In genomic region chr1:90356991-90357390, GRCh38 we compare ENCODE assay signal across 31 cellular contexts.
A peak's percentile ranks its signal among the peaks of the same experiment; 100 is the strongest.
DNase-seq lines count a peak whose midpoint lies in the region; ATAC-seq and TF ChIP-seq lines count a peak whose summit lies in the region.
"Had no signal": no experiment of that assay in that cellular context is flagged by ENCODE, and none has a peak within 500 bp of the region (broad histone marks: within the 10 kb centered on the region; RNA-seq: fewer than 3 reads in every experiment).

No MANE protein-coding gene starts in this region.

- H3K4me3 ChIP-seq in KMS-11 (IDR thresholded peaks at IDR 0.05; ENCODE audit: insufficient read depth, low read depth, low read length) (no peak overlapping the region), neuronal stem cell (ENCODE audit: low read length in 2 of 2) (no peak overlapping the region)

- no peak overlapping the region for H2BK120ac ChIP-seq in neuronal stem cell (ENCODE audit: low read depth, low read length)

- H3K4me1 ChIP-seq in KMS-11 (ENCODE audit: low read depth, poor library complexity, severe bottlenecking), result peaks cover 30% of the 10 kb centered on the region
- H3K4me1 ChIP-seq in neuronal stem cell (ENCODE audit: control insufficient read depth in 2 of 2, insufficient read depth in 1 of 2, low read depth in 1 of 2, low read length in 2 of 2), result peaks cover 0 to 5% of the 10 kb centered on the region in 2 donors
- H3K4me1 ChIP-seq: BE2C had no signal

- H3K79me1 ChIP-seq in neuronal stem cell (ENCODE audit: low read depth, low read length), result no peaks in the 10 kb centered on the region

- no peak overlapping the region for H4K8ac ChIP-seq in neuronal stem cell (ENCODE audit: low read depth, low read length)

- CTCF ChIA-PET in activated CD4-positive, alpha-beta T cell treated with anti-CD3 and anti-CD28 coated beads, Interleukin-2, amount 10 ng/mL, durations not matched to agents 7 days and 5 days (lab: Charles Lee), result no interaction called here

- TF ChIP-seq CTCF in KMS-11 (conservative IDR thresholded peaks at IDR 0.05; ENCODE audit: low read depth, low read length), result no peak

- POLR2A ChIA-PET in activated CD4-positive, alpha-beta T cell treated with anti-CD3 and anti-CD28 coated beads, Interleukin-2, amount 10 ng/mL, durations not matched to agents 7 days and 5 days (lab: Charles Lee), result no interaction called here
- POLR2A ChIA-PET in naive thymus-derived CD8-positive, alpha-beta T cell (lab: Charles Lee), result no interaction called here

- peak; percentile 52 for ATAC-seq in GM21529 (IDR thresholded peaks at IDR 0.05; ENCODE audit: unreplicated experiment)
- ATAC-seq in HG03280 (IDR thresholded peaks at IDR 0.05; ENCODE audit: unreplicated experiment), result no peak
- no peak for ATAC-seq in GM19395 (IDR thresholded peaks at IDR 0.05; ENCODE audit: unreplicated experiment)
- no peak for ATAC-seq in naive thymus-derived CD8-positive, alpha-beta T cell
- ATAC-seq: PC-3 had no signal

- no peaks in the 10 kb centered on the region for H3K27me3 Mint-ChIP-seq in activated CD4-positive, alpha-beta T cell treated with anti-CD3 and anti-CD28 coated beads, Interleukin-2, amount 10 ng/mL, durations not matched to agents 24 days and 14 days
- H3K27me3 Mint-ChIP-seq in activated CD4-positive, alpha-beta T cell treated with anti-CD3 and anti-CD28 coated beads, Interleukin-2, amount 10 ng/mL, durations not matched to agents 7 days and 5 days, result peaks cover 2% of the 10 kb centered on the region
- peaks cover 4 to 27% (median 7%) of the 10 kb centered on the region in 5 donors for H3K27me3 Mint-ChIP-seq in naive thymus-derived CD8-positive, alpha-beta T cell

- H3K27ac Mint-ChIP-seq in activated CD4-positive, alpha-beta T cell treated with anti-CD3 and anti-CD28 coated beads, Interleukin-2, amount 10 ng/mL, durations not matched to agents 24 days and 14 days, result no peak overlapping the region
- no peak overlapping the region for H3K27ac Mint-ChIP-seq in activated CD4-positive, alpha-beta T cell treated with anti-CD3 and anti-CD28 coated beads, Interleukin-2, amount 10 ng/mL, durations not matched to agents 7 days and 5 days
- H3K27ac Mint-ChIP-seq in naive thymus-derived CD8-positive, alpha-beta T cell, result no peak overlapping the region
- H3K27ac Mint-ChIP-seq: CD14-positive monocyte; CD8-positive, alpha-beta memory T cell; T-helper 1 cell treated with Interleukin-12 subunit alpha and Interleukin-12 subunit beta and Interleukin-4 antibody, amounts not matched to agents 30 μg/mL and 1 μg/mL, for 36 hours had no signal

- peak; percentile 34 for DNase-seq in activated CD4-positive, alpha-beta T cell treated with anti-CD3 and anti-CD28 coated beads, Interleukin-2, amount 10 ng/mL, durations not matched to agents 24 days and 14 days
- DNase-seq in activated CD4-positive, alpha-beta T cell treated with anti-CD3 and anti-CD28 coated beads, Interleukin-2, amount 10 ng/mL, durations not matched to agents 7 days and 5 days, result no peak
- no peak for DNase-seq in neuronal stem cell (ENCODE audit: low spot score)
- DNase-seq in naive thymus-derived CD8-positive, alpha-beta T cell, result no peak
- DNase-seq: 8988T; ACHN; BE2C; CD8-positive, alpha-beta memory T cell; DMS 273 treated with DMSO at 0.1 percent for 48 hours; DMS79; EL; GF-D8; HCEC 1CT; IMR-90; KG1; NCI-H1048; NCI-H1417; NCI-H1694; NCI-H2081 treated with DMSO at 0.1 percent for 48 hours; NCI-H2171 treated with DMSO at 0.1 percent for 48 hours; NCI-H345; NCI-H510A treated with DMSO at 0.1 percent for 48 hours; PC-3; SK-N-SH; SW 1271 had no signal

- peak overlapping the region; percentile 84 for H3K27ac ChIP-seq in KMS-11
- H3K27ac ChIP-seq in neuronal stem cell (replicated peaks; ENCODE audit: low read length), result no peak overlapping the region

- no peak overlapping the region for H3K4me3 Mint-ChIP-seq in activated CD4-positive, alpha-beta T cell treated with anti-CD3 and anti-CD28 coated beads, Interleukin-2, amount 10 ng/mL, durations not matched to agents 24 days and 14 days
- no peak overlapping the region for H3K4me3 Mint-ChIP-seq in activated CD4-positive, alpha-beta T cell treated with anti-CD3 and anti-CD28 coated beads, Interleukin-2, amount 10 ng/mL, durations not matched to agents 7 days and 5 days
- no peak overlapping the region for H3K4me3 Mint-ChIP-seq in naive thymus-derived CD8-positive, alpha-beta T cell
- H3K4me3 Mint-ChIP-seq: CD14-positive monocyte; CD8-positive, alpha-beta memory T cell; T-helper 1 cell treated with Interleukin-12 subunit alpha and Interleukin-12 subunit beta and Interleukin-4 antibody, amounts not matched to agents 30 μg/mL and 1 μg/mL, for 36 hours had no signal

- H3K9ac ChIP-seq in KMS-11, result peak overlapping the region; percentile 39; the same call in 1 of the 2 replicates
- no peak overlapping the region for H3K9ac ChIP-seq in neuronal stem cell (ENCODE audit: low read depth, low read length, poor library complexity)
- H3K9ac ChIP-seq: SK-N-SH had no signal

- intact Hi-C loops in activated CD4-positive, alpha-beta T cell treated with anti-CD3 and anti-CD28 coated beads, Interleukin-2, amount 10 ng/mL, durations not matched to agents 24 days and 14 days (cut with micrococcal nuclease), result no loop called here

- H3K23ac ChIP-seq in neuronal stem cell (ENCODE audit: low read depth, low read length, poor library complexity), result no peak overlapping the region

- H3K27me3 ChIP-seq in KMS-11 (ENCODE audit: insufficient read depth, low read depth) (no peaks in the 10 kb centered on the region), neuronal stem cell (ENCODE audit: control insufficient read depth in 3 of 3, insufficient read depth in 3 of 3, low read depth in 1 of 3, low read length in 3 of 3) (no peaks in the 10 kb centered on the region)
- H3K27me3 ChIP-seq: BE2C had no signal

- peak overlapping the region; percentile 32; the same call in 1 of the 2 replicates for H2AFZ ChIP-seq in KMS-11 (ENCODE audit: low read depth)
- no peak overlapping the region for H2AFZ ChIP-seq in neuronal stem cell (ENCODE audit: low read length)

- no peaks in the 10 kb centered on the region for H4K20me1 ChIP-seq in KMS-11 (ENCODE audit: insufficient read depth)

- no peak overlapping the region for H3K4ac ChIP-seq in neuronal stem cell (ENCODE audit: low read length)

- no peak overlapping the region for H2BK15ac ChIP-seq in neuronal stem cell (ENCODE audit: low read length)

- no peaks in the 10 kb centered on the region for H3K9me3 ChIP-seq in neuronal stem cell (replicated peaks in 1 of 2; ENCODE audit: control insufficient read depth in 2 of 2, insufficient read depth in 1 of 2, low read depth in 1 of 2, low read length in 2 of 2)
- H3K9me3 ChIP-seq: BE2C, SK-N-SH had no signal

- no CpG with 5 or more reads among the region's 4 CpGs for WGBS in neuronal stem cell (ENCODE audit: extremely low coverage in 2 of 2, insufficient read length in 2 of 2, insufficient replicate concordance in 1 of 2), 2 donors

- H3K79me2 ChIP-seq in KMS-11 (ENCODE audit: insufficient read depth, low read depth), result no peaks in the 10 kb centered on the region

- H3K18ac ChIP-seq in neuronal stem cell (ENCODE audit: low read length), result no peak overlapping the region

- H3K4me2 ChIP-seq in KMS-11, result peak overlapping the region; percentile 68
- H3K4me2 ChIP-seq in neuronal stem cell (ENCODE audit: insufficient read depth, low read length, poor library complexity, severe bottlenecking), result no peak overlapping the region
- H3K4me2 ChIP-seq: SK-N-SH had no signal

- no peaks in the 10 kb centered on the region for H3K4me1 Mint-ChIP-seq in activated CD4-positive, alpha-beta T cell treated with anti-CD3 and anti-CD28 coated beads, Interleukin-2, amount 10 ng/mL, durations not matched to agents 24 days and 14 days
- H3K4me1 Mint-ChIP-seq in activated CD4-positive, alpha-beta T cell treated with anti-CD3 and anti-CD28 coated beads, Interleukin-2, amount 10 ng/mL, durations not matched to agents 7 days and 5 days, result no peaks in the 10 kb centered on the region
- no peaks in the 10 kb centered on the region for H3K4me1 Mint-ChIP-seq in naive thymus-derived CD8-positive, alpha-beta T cell
- H3K4me1 Mint-ChIP-seq: CD14-positive monocyte; CD8-positive, alpha-beta memory T cell had no signal

- H3K36me3 Mint-ChIP-seq in activated CD4-positive, alpha-beta T cell treated with anti-CD3 and anti-CD28 coated beads, Interleukin-2, amount 10 ng/mL, durations not matched to agents 24 days and 14 days (ENCODE audit: low read depth), result no peaks in the 10 kb centered on the region
- H3K36me3 Mint-ChIP-seq in activated CD4-positive, alpha-beta T cell treated with anti-CD3 and anti-CD28 coated beads, Interleukin-2, amount 10 ng/mL, durations not matched to agents 7 days and 5 days (ENCODE audit: low read depth), result no peaks in the 10 kb centered on the region
- no peaks in the 10 kb centered on the region for H3K36me3 Mint-ChIP-seq in naive thymus-derived CD8-positive, alpha-beta T cell
- H3K36me3 Mint-ChIP-seq: CD14-positive monocyte; CD8-positive, alpha-beta memory T cell had no signal

- H4K91ac ChIP-seq in neuronal stem cell (ENCODE audit: low read depth, low read length, poor library complexity), result no peak overlapping the region

- no peak overlapping the region for H2BK12ac ChIP-seq in neuronal stem cell (ENCODE audit: low read length)

- H2AK5ac ChIP-seq in neuronal stem cell (ENCODE audit: low read depth, low read length), result no peak overlapping the region

- no peak overlapping the region for H2BK5ac ChIP-seq in neuronal stem cell (ENCODE audit: low read length)

- H3K36me3 ChIP-seq in KMS-11 (ENCODE audit: insufficient read depth), result no peaks in the 10 kb centered on the region
- no peaks in the 10 kb centered on the region for H3K36me3 ChIP-seq in neuronal stem cell (replicated peaks in 1 of 2; ENCODE audit: control insufficient read depth in 2 of 2, insufficient read depth in 2 of 2, low read length in 2 of 2)
- H3K36me3 ChIP-seq: BE2C had no signal

- H3K14ac ChIP-seq in neuronal stem cell (ENCODE audit: low read length), result no peak overlapping the region

- no peaks in the 10 kb centered on the region for H3K9me3 Mint-ChIP-seq in activated CD4-positive, alpha-beta T cell treated with anti-CD3 and anti-CD28 coated beads, Interleukin-2, amount 10 ng/mL, durations not matched to agents 24 days and 14 days
- H3K9me3 Mint-ChIP-seq in activated CD4-positive, alpha-beta T cell treated with anti-CD3 and anti-CD28 coated beads, Interleukin-2, amount 10 ng/mL, durations not matched to agents 7 days and 5 days, result no peaks in the 10 kb centered on the region
- H3K9me3 Mint-ChIP-seq in naive thymus-derived CD8-positive, alpha-beta T cell, result no peaks in the 10 kb centered on the region
- H3K9me3 Mint-ChIP-seq: CD14-positive monocyte; T-helper 1 cell treated with Interleukin-12 subunit alpha and Interleukin-12 subunit beta and Interleukin-4 antibody, amounts not matched to agents 30 μg/mL and 1 μg/mL, for 36 hours had no signal
